ENCODE assay signal across 1 cellular context in the genomic region with DNA sequence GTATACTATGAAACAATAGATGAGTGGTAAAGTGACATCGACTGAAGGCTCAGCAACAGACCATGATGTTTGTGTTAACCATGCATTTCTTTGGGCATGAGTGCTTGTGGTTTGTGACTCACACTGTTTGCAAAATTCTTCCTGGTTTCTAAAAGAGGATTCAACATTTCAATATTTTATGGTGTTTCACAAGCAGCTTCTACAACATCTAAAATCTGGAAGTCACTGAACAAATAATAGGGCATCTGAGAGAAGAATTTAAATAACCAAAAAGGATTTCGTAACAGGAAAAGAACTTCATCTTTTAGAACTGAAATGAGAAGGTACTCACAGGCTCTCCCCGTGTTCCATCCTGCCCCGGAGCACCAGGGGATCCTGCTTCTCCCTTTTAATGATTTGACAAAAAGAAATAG.
TF ChIP-seq lines count a peak whose summit lies in the region.

No MANE protein-coding gene starts in this region.

TF ChIP-seq in A549, 52 proteins besides CTCF, POLR2A, EP300 and RAD21 (continued from another document):
- TF ChIP-seq HES2 (IDR thresholded peaks at IDR 0.05) (peak; percentile 78), CBX8 (IDR thresholded peaks at IDR 0.05) (no peak), JUN (IDR thresholded peaks at IDR 0.05) (peak; percentile 70 to 76; a peak in 2 of 5 replicates)
